Comparison of ENCODE assay signal across 20 cellular contexts in genomic region chr6:149225370-149225769, GRCh38.
A peak's percentile ranks its signal among the peaks of the same experiment; 100 is the strongest.
DNase-seq lines count a peak whose midpoint lies in the region; ATAC-seq and TF ChIP-seq lines count a peak whose summit lies in the region.
"Had no signal": no experiment of that assay in that cellular context is flagged by ENCODE, and none has a peak within 500 bp of the region (broad histone marks: within the 10 kb centered on the region; RNA-seq: fewer than 3 reads in every experiment).

No MANE protein-coding gene starts in this region.

- H4K91ac ChIP-seq in neuronal stem cell (ENCODE audit: low read depth, low read length, poor library complexity): no peak overlapping the region

- ATAC-seq in right lobe of liver: peak; percentile 86 to 94 (median 90)
- ATAC-seq in HG03159 (IDR thresholded peaks at IDR 0.05; ENCODE audit: unreplicated experiment): no peak
- ATAC-seq: GM12878 had no signal

- H3K36me3 Mint-ChIP-seq in brain: no peaks in the 10 kb centered on the region

- H3K4me2 ChIP-seq in neuronal stem cell (ENCODE audit: insufficient read depth, low read length, poor library complexity, severe bottlenecking): no peak overlapping the region
- H3K4me2 ChIP-seq: BLaER1 had no signal

- H2BK12ac ChIP-seq in neuronal stem cell (ENCODE audit: low read length): no peak overlapping the region

- H4K8ac ChIP-seq in neuronal stem cell (ENCODE audit: low read depth, low read length): no peak overlapping the region

- DNase-seq in NCI-H748 (lab: John Stamatoyannopoulos, UW; ENCODE audit: unreplicated experiment): peak; percentile 34
- no peak for DNase-seq in NCI-H748 treated with DMSO at 0.1 percent for 48 hours (lab: John Stamatoyannopoulos, UW)
- peak in 1 of 3 donors; percentile 62 for DNase-seq in right lobe of liver
- DNase-seq in neuronal stem cell (ENCODE audit: low spot score): no peak
- no peak for DNase-seq in mucosa of gallbladder (ENCODE audit: low spot score)
- DNase-seq in RPMI8226: no peak
- DNase-seq: Calu3; CD4-positive, alpha-beta memory T cell; DMS53; DND-41; EL; H9; IMR-90 had no signal

- no peak overlapping the region for H3K27ac ChIP-seq in right lobe of liver
- H3K27ac ChIP-seq in neuronal stem cell (replicated peaks; ENCODE audit: low read length): peak overlapping the region; percentile 78
- H3K27ac ChIP-seq: 22Rv1, BLaER1, HL-60 had no signal

- H2BK5ac ChIP-seq in neuronal stem cell (ENCODE audit: low read length): no peak overlapping the region

- no peaks in the 10 kb centered on the region for H3K27me3 Mint-ChIP-seq in brain
- H3K27me3 Mint-ChIP-seq: CD4-positive, alpha-beta memory T cell had no signal

- H3K4me3 ChIP-seq in right lobe of liver: no peak overlapping the region
- no peak overlapping the region for H3K4me3 ChIP-seq in neuronal stem cell (ENCODE audit: low read length in 2 of 2)
- H3K4me3 ChIP-seq: BLaER1, GM12878 had no signal

- H2BK120ac ChIP-seq in neuronal stem cell (ENCODE audit: low read depth, low read length): no peak overlapping the region

- peak overlapping the region; percentile 52 to 91 (median 80) for H3K27ac Mint-ChIP-seq in brain
- H3K27ac Mint-ChIP-seq: CD14-positive monocyte; CD4-positive, alpha-beta memory T cell; H9 had no signal

- H3K4me1 ChIP-seq in right lobe of liver (peaks cover 0 to 14% (median 5%) of the 10 kb centered on the region in 4 donors), neuronal stem cell (ENCODE audit: control insufficient read depth in 2 of 2, insufficient read depth in 1 of 2, low read depth in 1 of 2, low read length in 2 of 2) (peaks cover 12 to 27% of the 10 kb centered on the region in 2 donors)

- no peak overlapping the region for H3K9ac ChIP-seq in neuronal stem cell (ENCODE audit: low read depth, low read length, poor library complexity)
- H3K9ac ChIP-seq: BLaER1 had no signal

- no peak overlapping the region for H3K14ac ChIP-seq in neuronal stem cell (ENCODE audit: low read length)

- peaks cover 95% of the 10 kb centered on the region for H3K4me1 Mint-ChIP-seq in brain

- H3K79me1 ChIP-seq in neuronal stem cell (ENCODE audit: low read depth, low read length): no peaks in the 10 kb centered on the region

- intact Hi-C loops in right lobe of liver (cut with DNase I): no loop called here

- H3K4me3 Mint-ChIP-seq in brain: peak overlapping the region in 4 of 5 experiments; percentile 21 to 52 (median 38)
- H3K4me3 Mint-ChIP-seq: CD14-positive monocyte; CD4-positive, alpha-beta memory T cell; H9 had no signal

- no peak overlapping the region for H3K23ac ChIP-seq in neuronal stem cell (ENCODE audit: low read depth, low read length, poor library complexity)

- TF ChIP-seq POLR2A in right lobe of liver (IDR thresholded peaks at IDR 0.05): no peak

- no peak for TF ChIP-seq CTCF in brain (conservative IDR thresholded peaks at IDR 0.05)
- no peak for TF ChIP-seq CTCF in right lobe of liver (IDR thresholded peaks at IDR 0.05)

- no peaks in the 10 kb centered on the region for H3K36me3 ChIP-seq in right lobe of liver
- H3K36me3 ChIP-seq in neuronal stem cell (replicated peaks in 1 of 2; ENCODE audit: control insufficient read depth in 2 of 2, insufficient read depth in 2 of 2, low read length in 2 of 2): no peaks in the 10 kb centered on the region
- H3K36me3 ChIP-seq: BLaER1 had no signal

- no peaks in the 10 kb centered on the region for H3K9me3 Mint-ChIP-seq in brain
- H3K9me3 Mint-ChIP-seq: H9 had no signal

- 25% methylated on average over 3 of the region's 3 CpGs for WGBS in right lobe of liver (ENCODE audit: insufficient coverage, low coverage, low lambda C conversion rate, missing lambda C conversion rate)
- no CpG with 5 or more reads among the region's 3 CpGs for WGBS in neuronal stem cell (ENCODE audit: extremely low coverage in 2 of 2, insufficient read length in 2 of 2, insufficient replicate concordance in 1 of 2), 2 donors

- H2AK5ac ChIP-seq in neuronal stem cell (ENCODE audit: low read depth, low read length): no peak overlapping the region

- H3K18ac ChIP-seq in neuronal stem cell (ENCODE audit: low read length): no peak overlapping the region

- no peak overlapping the region for H3K4ac ChIP-seq in neuronal stem cell (ENCODE audit: low read length)

- no peaks in the 10 kb centered on the region for H3K9me3 ChIP-seq in right lobe of liver
- no peaks in the 10 kb centered on the region for H3K9me3 ChIP-seq in neuronal stem cell (replicated peaks in 1 of 2; ENCODE audit: control insufficient read depth in 2 of 2, insufficient read depth in 1 of 2, low read depth in 1 of 2, low read length in 2 of 2)

- H2AFZ ChIP-seq in neuronal stem cell (ENCODE audit: low read length): peak overlapping the region; percentile 65

- no peaks in the 10 kb centered on the region for H3K27me3 ChIP-seq in right lobe of liver
- H3K27me3 ChIP-seq in neuronal stem cell (ENCODE audit: control insufficient read depth in 3 of 3, insufficient read depth in 3 of 3, low read depth in 1 of 3, low read length in 3 of 3): no peaks in the 10 kb centered on the region
- H3K27me3 ChIP-seq: BLaER1 had no signal

- H2BK15ac ChIP-seq in neuronal stem cell (ENCODE audit: low read length): no peak overlapping the region
